In genomic region chr15:74843891-74844299, GRCh38 we compare ENCODE assay signal across 8 cellular contexts. TPM values are rescaled to one million over a fixed set of nuclear protein-coding genes. Genes with fewer than 3 reads are reported as not detected.
DNase-seq lines count a peak whose midpoint lies in the region; ATAC-seq and TF ChIP-seq lines count a peak whose summit lies in the region.

No MANE protein-coding gene starts in this region.

- intact Hi-C loops in heart right ventricle (cut with DNase I): loop anchor here in 9 of 10 donors (2.0 to 10.0 kb wide), 8 partner anchors 25 to 93 kb away; partner anchors contain the start of genes CSK (in 4 of the 9), MPI (in 2 of the 9), COX5A (in 1 of the 9) and FAM219B (in 1 of the 9)
- intact Hi-C loops in left ventricle myocardium superior (cut with micrococcal nuclease): loop anchor here (10.0 kb wide), 1 partner anchor 61 kb away; the partner anchor contains the start of gene FAM219B
- intact Hi-C loops in upper lobe of right lung (cut with DNase I): no loop called here

- ATAC-seq in heart right ventricle: peak in 2 of 8 donors; percentile 5 to 6
- ATAC-seq in left ventricle myocardium superior: no peak
- no peak for ATAC-seq in activated T-helper 17 cell treated with anti-CD3 and anti-CD28 coated beads, Interleukin-2, amount 50 U/mL, for 72 hours (replicated peaks)
- no peak for ATAC-seq in upper lobe of right lung
- ATAC-seq in HG02885 (IDR thresholded peaks at IDR 0.05; ENCODE audit: poor library complexity, unreplicated experiment): no peak

- peak overlapping the region in 1 of 2 donors; percentile 91 for H3K9ac ChIP-seq in mucosa of rectum (ENCODE audit: low read depth in 1 of 2, low read length in 2 of 2)

- DNase-seq in heart right ventricle (no peak), left ventricle myocardium superior (no peak), upper lobe of right lung (no peak), cerebellar cortex (ENCODE audit: low spot score) (no peak), KG1 (lab: John Stamatoyannopoulos, UW) (no peak)

- no peaks in the 10 kb centered on the region for H3K27me3 Mint-ChIP-seq in activated T-helper 17 cell treated with anti-CD3 and anti-CD28 coated beads, Interleukin-2, amount 50 U/mL, for 72 hours

- H3K4me1 Mint-ChIP-seq in activated T-helper 17 cell treated with anti-CD3 and anti-CD28 coated beads, Interleukin-2, amount 50 U/mL, for 72 hours: peaks cover 24% of the 10 kb centered on the region

- H3K4me3 ChIP-seq in heart right ventricle (peak overlapping the region in 7 of 10 donors; percentile 77 to 98 (median 88)), mucosa of rectum (ENCODE audit: low read length in 2 of 2) (no peak overlapping the region), upper lobe of right lung (peak overlapping the region; percentile 71)

- peak overlapping the region; percentile 83 for H3K4me3 Mint-ChIP-seq in activated T-helper 17 cell treated with anti-CD3 and anti-CD28 coated beads, Interleukin-2, amount 50 U/mL, for 72 hours

- H3K27ac ChIP-seq in heart right ventricle (peak overlapping the region in 9 of 10 donors; percentile 71 to 97 (median 89)), mucosa of rectum (ENCODE audit: low read depth in 2 of 2, low read length in 2 of 2) (peak overlapping the region; percentile 21 to 81), upper lobe of right lung (peak overlapping the region; percentile 88)

- peaks cover 71% of the 10 kb centered on the region for H3K36me3 Mint-ChIP-seq in activated T-helper 17 cell treated with anti-CD3 and anti-CD28 coated beads, Interleukin-2, amount 50 U/mL, for 72 hours (ENCODE audit: low read depth)

- H3K27ac Mint-ChIP-seq in activated T-helper 17 cell treated with anti-CD3 and anti-CD28 coated beads, Interleukin-2, amount 50 U/mL, for 72 hours: peak overlapping the region; percentile 92

- TF ChIP-seq CTCF in heart right ventricle (IDR thresholded peaks at IDR 0.05) (no peak), upper lobe of right lung (IDR thresholded peaks at IDR 0.05) (no peak)

- H3K27me3 ChIP-seq in heart right ventricle (no peaks in the 10 kb centered on the region), mucosa of rectum (ENCODE audit: control insufficient read depth in 2 of 2, insufficient read depth in 2 of 2, low read length in 2 of 2) (no peaks in the 10 kb centered on the region), upper lobe of right lung (no peaks in the 10 kb centered on the region)

- H3K36me3 ChIP-seq in heart right ventricle (peaks cover 0 to 70% (median 26%) of the 10 kb centered on the region in 9 donors), mucosa of rectum (ENCODE audit: control insufficient read depth in 2 of 2, insufficient read depth in 2 of 2, low read length in 2 of 2) (peaks cover 41 to 58% of the 10 kb centered on the region in 2 donors), upper lobe of right lung (peaks cover 40% of the 10 kb centered on the region)

- WGBS in heart right ventricle, 2 donors: 64 to 75% methylated on average over 12 of the region's 12 CpGs

- H3K9me3 Mint-ChIP-seq in activated T-helper 17 cell treated with anti-CD3 and anti-CD28 coated beads, Interleukin-2, amount 50 U/mL, for 72 hours: no peaks in the 10 kb centered on the region

- H3K9me3 ChIP-seq in heart right ventricle (no peaks in the 10 kb centered on the region), mucosa of rectum (ENCODE audit: control insufficient read depth in 2 of 2, low read length in 2 of 2) (no peaks in the 10 kb centered on the region), upper lobe of right lung (no peaks in the 10 kb centered on the region)

- H3K4me1 ChIP-seq in heart right ventricle (peaks cover 5 to 38% (median 23%) of the 10 kb centered on the region in 9 donors), mucosa of rectum (ENCODE audit: control insufficient read depth in 2 of 2, insufficient read depth in 2 of 2, low read length in 2 of 2) (peaks cover 23 to 27% of the 10 kb centered on the region in 2 donors), upper lobe of right lung (peaks cover 16% of the 10 kb centered on the region)

RNA-seq across cellular contexts. Expression of gene ULK3, which starts 0.9 kb away (rescaled TPM):
- 10 to 100 TPM; 21.3 to 44.0 (median 24.7) TPM for total RNA-seq in heart right ventricle
- polyA plus RNA-seq in heart right ventricle: 10 to 100 TPM; 22.5 to 56.3 TPM
- 47.5 TPM for total RNA-seq in left ventricle myocardium superior
- total RNA-seq in activated T-helper 17 cell treated with anti-CD3 and anti-CD28 coated beads, Interleukin-2, amount 50 U/mL, for 72 hours: 10 to 100 TPM; 44.1 to 46.7 TPM
- total RNA-seq in upper lobe of right lung: 43.9 TPM

RNA-seq across cellular contexts. Expression of gene CPLX3, which starts 17.5 kb away (rescaled TPM):
- total RNA-seq in heart right ventricle (1 to 10 TPM in 7 of 10 donors, under 1 TPM in 2, not detected in 1; 0.64 to 6.1 (median 1.3) TPM), left ventricle myocardium superior (4.1 TPM), upper lobe of right lung (not detected)
- polyA plus RNA-seq in heart right ventricle: 10 to 100 TPM in 1 of 2 donors, under 1 TPM in 1; 0.04 to 14.6 TPM
- total RNA-seq in activated T-helper 17 cell treated with anti-CD3 and anti-CD28 coated beads, Interleukin-2, amount 50 U/mL, for 72 hours: under 1 TPM; 0.15 to 0.19 TPM

RNA-seq across cellular contexts. Expression of gene SCAMP2, which starts 29.3 kb away (rescaled TPM):
- 10 to 100 TPM; 28.0 to 64.3 (median 39.1) TPM for total RNA-seq in heart right ventricle
- polyA plus RNA-seq in heart right ventricle: 10 to 100 TPM; 30.9 to 76.7 TPM
- 46.2 TPM for total RNA-seq in left ventricle myocardium superior
- 100 to 1,000 TPM in 1 of 2 donors, 10 to 100 TPM in 1; 87.1 to 111 TPM for total RNA-seq in activated T-helper 17 cell treated with anti-CD3 and anti-CD28 coated beads, Interleukin-2, amount 50 U/mL, for 72 hours
- 115 TPM for total RNA-seq in upper lobe of right lung

RNA-seq across cellular contexts. Expression of gene LMAN1L, which starts 31.3 kb away (rescaled TPM):
- total RNA-seq in heart right ventricle (10 to 100 TPM in 4 of 10 donors, 1 to 10 TPM in 6; 6.3 to 47.4 (median 9.0) TPM), left ventricle myocardium superior (23.5 TPM), upper lobe of right lung (not detected)
- 10 to 100 TPM in 1 of 2 donors, under 1 TPM in 1; 0.03 to 18.4 TPM for polyA plus RNA-seq in heart right ventricle
- total RNA-seq in activated T-helper 17 cell treated with anti-CD3 and anti-CD28 coated beads, Interleukin-2, amount 50 U/mL, for 72 hours: 1 to 10 TPM in 1 of 2 donors, under 1 TPM in 1; 0.82 to 1.6 TPM

RNA-seq across cellular contexts. Expression of gene MPI, which starts 45.9 kb away (rescaled TPM):
- total RNA-seq in heart right ventricle (10 to 100 TPM; 39.3 to 86.4 (median 57.4) TPM), left ventricle myocardium superior (53.7 TPM), upper lobe of right lung (26.7 TPM)
- 10 to 100 TPM; 24.4 to 34.3 TPM for polyA plus RNA-seq in heart right ventricle
- 10 to 100 TPM; 51.8 to 98.5 TPM for total RNA-seq in activated T-helper 17 cell treated with anti-CD3 and anti-CD28 coated beads, Interleukin-2, amount 50 U/mL, for 72 hours

Comparison
In these comparisons a context has a peak if more than half of its experiments do, and no peak if none do; other contexts are left out.
1. H3K4me3 ChIP-seq: peak in heart right ventricle (7 of 10) and upper lobe of right lung (single experiment); none in mucosa of rectum (0 of 2).
2. Peak in every context shown above with its lines, with median percentiles within 50 percentile points of each other: H3K27ac ChIP-seq.